In the genomic region with DNA sequence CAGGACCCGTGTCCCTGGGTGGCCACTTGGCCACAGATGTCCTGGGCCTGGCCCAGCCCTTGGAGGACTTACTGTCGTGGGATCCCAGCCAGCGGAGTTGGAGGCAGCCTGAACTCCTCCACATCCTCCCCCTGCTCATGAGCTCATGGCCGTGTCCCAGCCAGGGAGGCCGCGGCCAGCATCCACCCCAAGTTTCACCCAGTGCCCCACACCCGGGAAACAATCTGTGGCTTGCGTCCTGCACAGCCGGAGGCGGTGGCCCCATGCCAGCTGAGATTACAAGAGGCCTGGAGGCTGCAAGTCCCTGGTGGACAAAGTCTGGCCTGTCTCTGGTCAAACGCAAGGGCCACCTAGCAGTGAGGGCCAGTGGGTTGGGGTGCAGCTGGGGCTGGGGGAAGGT, we compare ENCODE assay signal across 21 cellular contexts. TPM values are rescaled to one million over a fixed set of nuclear protein-coding genes. Genes with fewer than 3 reads are reported as not detected.
DNase-seq lines count a peak whose midpoint lies in the region; ATAC-seq, FAIRE-seq and TF ChIP-seq lines count a peak whose summit lies in the region.
"Had no signal": no experiment of that assay in that cellular context is flagged by ENCODE, and none has a peak within 500 bp of the region (broad histone marks: within the 10 kb centered on the region; RNA-seq: fewer than 3 reads in every experiment).

No MANE protein-coding gene starts in this region.

- no peak overlapping the region for H3K4me3 ChIP-seq in right atrium auricular region
- H3K4me3 ChIP-seq in HepG2 (replicated peaks in 1 of 3; ENCODE audit: insufficient read depth in 1 of 3, low read depth in 2 of 3, low read length in 3 of 3), result no peak overlapping the region; a peak in 1 of 6 replicates
- no peak overlapping the region for H3K4me3 ChIP-seq in upper lobe of right lung
- H3K4me3 ChIP-seq: A549, SK-N-MC, uterus had no signal

- in situ Hi-C loops in HepG2 (cut with HindIII; ENCODE audit: extremely low pct_ligation_motif_present, low pct_unique_long_range_greater_than_20kb), result no loop called here

- H3K9me3 ChIP-seq in right atrium auricular region (no peaks in the 10 kb centered on the region), HepG2 (ENCODE audit: low read length) (no peaks in the 10 kb centered on the region), upper lobe of right lung (no peaks in the 10 kb centered on the region)
- H3K9me3 ChIP-seq: A549, neutrophil, uterus had no signal

- H4K20me1 ChIP-seq in HepG2 (ENCODE audit: insufficient read depth, low read length), result 0 out of 2 replicates have a peak, but pooled peaks cover 3% of the 10 kb centered on the region

- H3K4me1 ChIP-seq in right atrium auricular region (peaks cover 0 to 17% of the 10 kb centered on the region in 2 donors), HepG2 (ENCODE audit: insufficient read depth, low read length) (peaks cover 61% of the 10 kb centered on the region), upper lobe of right lung (peaks cover 7% of the 10 kb centered on the region)
- H3K4me1 ChIP-seq: A549, uterus had no signal

- no peak overlapping the region for H3K9ac ChIP-seq in HepG2 (ENCODE audit: insufficient read depth, low read depth, low read length)

- no TSS peak for BruUV-seq in HepG2 (replicated peaks; lab: Mats Ljungman, UMichigan)

- no peak for TF ChIP-seq RAD21 in HepG2 (CRISPR knock-in tag; IDR thresholded peaks at IDR 0.05)

- TF ChIP-seq CTCF in right atrium auricular region (IDR thresholded peaks at IDR 0.05), result no peak
- no peak for TF ChIP-seq CTCF in HepG2 (CRISPR knock-in tag; IDR thresholded peaks at IDR 0.05)
- TF ChIP-seq CTCF in upper lobe of right lung (IDR thresholded peaks at IDR 0.05), result no peak

- no peak overlapping the region for H3K4me2 ChIP-seq in HepG2 (ENCODE audit: low read depth, low read length)
- H3K4me2 ChIP-seq: A549 had no signal

- WGBS in HepG2 (ENCODE audit: low lambda C conversion rate), result 17% methylated on average over 1 of the region's 11 CpGs

- POLR2A ChIA-PET in HepG2 (lab: Yijun Ruan, JAX), result interaction anchor here (2.2 kb wide), 1 partner anchor 10 kb away, joined by 5 read pairs; no protein-coding TSS in a partner anchor

- CTCF ChIA-PET in HepG2 (lab: Yijun Ruan, JAX; ENCODE audit: low intra/inter-chr PET ratio, low total read pairs), result no interaction called here

- FAIRE-seq in HepG2 (lab: Jason Lieb, UNC), result no peak
- FAIRE-seq: A549, H54 had no signal

- intact Hi-C loops in Right ventricle myocardium inferior (cut with DNase I), result no loop called here
- intact Hi-C loops in HepG2 (cut with micrococcal nuclease; ENCODE audit: unreplicated experiment), result no loop called here
- intact Hi-C loops in upper lobe of right lung (cut with DNase I), result no loop called here

- DNase-seq in Right ventricle myocardium inferior (ENCODE audit: missing footprints) (peak; percentile 84), right atrium auricular region (ENCODE audit: low spot score) (no peak), fibroblast of gingiva (ENCODE audit: low read depth) (peak; percentile 18), HepG2 (ENCODE audit: low spot score) (no peak), upper lobe of right lung (peak; percentile 81), NCI-H187 (lab: John Stamatoyannopoulos, UW) (no peak), NCI-H1436 (lab: John Stamatoyannopoulos, UW) (no peak)
- DNase-seq: activated CD4-positive, alpha-beta T cell treated with anti-CD3 and anti-CD28 coated beads for 1 hour; activated gamma-delta T cell treated with Interleukin-2 at 50 U/mL for 16 hours; CD4-positive, alpha-beta memory T cell; NCI-H1694 treated with DMSO at 0.1 percent for 48 hours; stimulated activated CD4-positive, alpha-beta T cell treated with anti-CD3 and anti-CD28 coated beads, Interleukin-1b, Interleukin-23, amount 100 ng/mL, for 48 hours; stimulated activated naive CD8-positive, alpha-beta T cell treated with anti-CD3 and anti-CD28 coated beads, Interleukin-15, amount 100 ng/mL, for 72 hours had no signal

- H3K79me2 ChIP-seq in HepG2 (ENCODE audit: insufficient read depth, low read length), result peaks cover 13% of the 10 kb centered on the region

- H3K27ac ChIP-seq in right atrium auricular region, result no peak overlapping the region
- H3K27ac ChIP-seq in HepG2 (ENCODE audit: extremely low read length, insufficient read depth, low read length), result no peak overlapping the region
- H3K27ac ChIP-seq in upper lobe of right lung, result no peak overlapping the region
- H3K27ac ChIP-seq: A549, neutrophil, SK-N-MC, uterus had no signal

- TF ChIP-seq EP300 in HepG2 (IDR thresholded peaks at IDR 0.05; ENCODE audit: low read depth in 2 of 2, low read length in 2 of 2), result no peak
- no peak for TF ChIP-seq EP300 in HepG2 (CRISPR knock-in tag; IDR thresholded peaks at IDR 0.05; ENCODE audit: borderline replicate concordance)

- no peaks in the 10 kb centered on the region for H3K27me3 ChIP-seq in right atrium auricular region
- H3K27me3 ChIP-seq in HepG2 (ENCODE audit: control insufficient read depth in 1 of 2, insufficient read depth in 2 of 2, low read length in 2 of 2), result no peaks in the 10 kb centered on the region
- peaks cover 8% of the 10 kb centered on the region for H3K27me3 ChIP-seq in upper lobe of right lung
- H3K27me3 ChIP-seq: uterus had no signal

- ATAC-seq in Right ventricle myocardium inferior, result peak; percentile 73
- ATAC-seq in HepG2, result no peak
- ATAC-seq in upper lobe of right lung, result peak; percentile 18
- no peak for ATAC-seq in GM21360 (IDR thresholded peaks at IDR 0.05; ENCODE audit: unreplicated experiment)
- ATAC-seq: A549; stimulated activated naive CD8-positive, alpha-beta T cell treated with anti-CD3 and anti-CD28 coated beads, Interleukin-15, amount 100 ng/mL, for 72 hours had no signal

- H3K36me3 ChIP-seq in right atrium auricular region (no peaks in the 10 kb centered on the region), HepG2 (replicated peaks in 1 of 2; ENCODE audit: control insufficient read depth in 1 of 2, insufficient read depth in 2 of 2, low read length in 2 of 2) (no peaks in the 10 kb centered on the region), upper lobe of right lung (no peaks in the 10 kb centered on the region)
- H3K36me3 ChIP-seq: neutrophil, uterus had no signal

- no peak overlapping the region for H2AFZ ChIP-seq in HepG2 (ENCODE audit: low read length)

- no peak for TF ChIP-seq POLR2A in HepG2 (IDR thresholded peaks at IDR 0.05; ENCODE audit: insufficient read depth in 1 of 2, low read depth in 2 of 2, low read length in 2 of 2)

RNA-seq across cellular contexts. Expression of gene TMEM52, which starts 27.5 kb away (rescaled TPM):
- total RNA-seq in Right ventricle myocardium inferior (1.2 TPM), right atrium auricular region (1 to 10 TPM in 1 of 2 donors, under 1 TPM in 1; 0.51 to 1.8 TPM), HepG2 (2016; rRNA removed; fragmentation: Illumina TruSeq; extraction: Trizol) (12.9 and 18.7 TPM in 2 replicates), upper lobe of right lung (1.5 TPM)
- total RNA-seq in HepG2 (2016; cell fraction: cytosol; rRNA removed; fragmentation: Illumina TruSeq; extraction: Trizol; ENCODE audit: low read depth), result 49.1 and 56.2 TPM in 2 replicates
- total RNA-seq in HepG2 (2016; cell fraction: insoluble cytoplasmic fraction; rRNA removed; fragmentation: Illumina TruSeq; extraction: Trizol), result 9.2 and 18.5 TPM in 2 replicates
- total RNA-seq in HepG2 (2016; cell fraction: membrane; rRNA removed; fragmentation: Illumina TruSeq; extraction: Trizol), result 52.4 and 62.3 TPM in 2 replicates
- 7.7 and 11.9 TPM in 2 replicates for total RNA-seq in HepG2 (2016; cell fraction: nucleus; rRNA removed; fragmentation: Illumina TruSeq; extraction: Trizol)
- polyA plus RNA-seq in HepG2 (2011; rRNA removed), result 13.2 and 15.3 TPM in 2 replicates
- polyA plus RNA-seq in HepG2 (2011; cell fraction: cytosol; rRNA removed), result 12.8 and 25.5 TPM in 2 replicates
- 29.4 and 36.3 TPM in 2 replicates for polyA plus RNA-seq in HepG2 (2011; cell fraction: nucleus; rRNA removed)
- polyA plus RNA-seq in HepG2 (2012), result 6.6 and 7.8 TPM in 2 replicates
- polyA plus RNA-seq in HepG2 (2016; cell fraction: cytosol; fragmentation: Illumina TruSeq; extraction: Trizol; ENCODE audit: low read depth), result 77.9 and 88.5 TPM in 2 replicates
- 13.6 and 17.5 TPM in 2 replicates for polyA plus RNA-seq in HepG2 (2016; cell fraction: insoluble cytoplasmic fraction; fragmentation: Illumina TruSeq; extraction: Trizol; ENCODE audit: low read depth)
- 69.4 and 73.4 TPM in 2 replicates for polyA plus RNA-seq in HepG2 (2016; cell fraction: membrane; fragmentation: Illumina TruSeq; extraction: Trizol; ENCODE audit: low read depth)
- 21.1 and 21.2 TPM in 2 replicates for polyA plus RNA-seq in HepG2 (2016; cell fraction: nucleus; fragmentation: Illumina TruSeq; extraction: Trizol; ENCODE audit: insufficient read depth, low read depth)
- polyA minus RNA-seq in HepG2 (2011; rRNA and poly(A)+ RNA removed; ENCODE audit: low replicate concordance), result 1.1 and 27.0 TPM in 2 replicates
- polyA minus RNA-seq in HepG2 (2011; cell fraction: cytosol; rRNA and poly(A)+ RNA removed), result 7.6 and 7.8 TPM in 2 replicates
- polyA minus RNA-seq in HepG2 (2011; cell fraction: nucleus; rRNA and poly(A)+ RNA removed), result 2.3 and 2.6 TPM in 2 replicates
- polyA plus RNA-seq: CD4-positive, alpha-beta memory T cell had no signal

RNA-seq across cellular contexts. Expression of gene CALML6, which starts 31.5 kb away (rescaled TPM):
- total RNA-seq in Right ventricle myocardium inferior (not detected), right atrium auricular region (not detected), HepG2 (2016; rRNA removed; fragmentation: Illumina TruSeq; extraction: Trizol) (0.11 TPM in 1 of 2 replicates, not detected in the other), upper lobe of right lung (0.90 TPM)
- total RNA-seq in HepG2 (2016; cell fraction: cytosol; rRNA removed; fragmentation: Illumina TruSeq; extraction: Trizol; ENCODE audit: low read depth), result not detected in 2 replicates
- 0.13 TPM in 1 of 2 replicates, not detected in the other for total RNA-seq in HepG2 (2016; cell fraction: insoluble cytoplasmic fraction; rRNA removed; fragmentation: Illumina TruSeq; extraction: Trizol)
- total RNA-seq in HepG2 (2016; cell fraction: membrane; rRNA removed; fragmentation: Illumina TruSeq; extraction: Trizol), result not detected in 2 replicates
- total RNA-seq in HepG2 (2016; cell fraction: nucleus; rRNA removed; fragmentation: Illumina TruSeq; extraction: Trizol), result not detected in 2 replicates
- 0.12 TPM in 1 of 2 replicates, not detected in the other for polyA plus RNA-seq in HepG2 (2011; rRNA removed)
- polyA plus RNA-seq in HepG2 (2011; cell fraction: cytosol; rRNA removed), result not detected in 2 replicates
- polyA plus RNA-seq in HepG2 (2011; cell fraction: nucleus; rRNA removed), result 0.80 and 1.5 TPM in 2 replicates
- polyA plus RNA-seq in HepG2 (2012), result not detected in 2 replicates
- polyA plus RNA-seq in HepG2 (2016; cell fraction: cytosol; fragmentation: Illumina TruSeq; extraction: Trizol; ENCODE audit: low read depth), result not detected in 2 replicates
- not detected in 2 replicates for polyA plus RNA-seq in HepG2 (2016; cell fraction: insoluble cytoplasmic fraction; fragmentation: Illumina TruSeq; extraction: Trizol; ENCODE audit: low read depth)
- polyA plus RNA-seq in HepG2 (2016; cell fraction: membrane; fragmentation: Illumina TruSeq; extraction: Trizol; ENCODE audit: low read depth), result not detected in 2 replicates
- polyA plus RNA-seq in HepG2 (2016; cell fraction: nucleus; fragmentation: Illumina TruSeq; extraction: Trizol; ENCODE audit: insufficient read depth, low read depth), result 0.38 and 0.87 TPM in 2 replicates
- polyA minus RNA-seq in HepG2 (2011; rRNA and poly(A)+ RNA removed; ENCODE audit: low replicate concordance), result not detected in 2 replicates
- not detected in 2 replicates for polyA minus RNA-seq in HepG2 (2011; cell fraction: cytosol; rRNA and poly(A)+ RNA removed)
- polyA minus RNA-seq in HepG2 (2011; cell fraction: nucleus; rRNA and poly(A)+ RNA removed), result 0.64 TPM in 1 of 2 replicates, not detected in the other
- total RNA-seq: HT-29, mononuclear cell had no signal
- polyA plus RNA-seq: CD4-positive, alpha-beta memory T cell had no signal

RNA-seq across cellular contexts. Expression of gene GNB1, which starts 55.7 kb away (rescaled TPM):
- total RNA-seq in Right ventricle myocardium inferior, result 182 TPM
- 10 to 100 TPM; 69.9 to 91.6 TPM for total RNA-seq in right atrium auricular region
- total RNA-seq in HepG2 (2016; rRNA removed; fragmentation: Illumina TruSeq; extraction: Trizol), result 66.2 and 76.7 TPM in 2 replicates
- total RNA-seq in HepG2 (2016; cell fraction: cytosol; rRNA removed; fragmentation: Illumina TruSeq; extraction: Trizol; ENCODE audit: low read depth), result 98.5 and 108 TPM in 2 replicates
- 68.2 and 68.8 TPM in 2 replicates for total RNA-seq in HepG2 (2016; cell fraction: insoluble cytoplasmic fraction; rRNA removed; fragmentation: Illumina TruSeq; extraction: Trizol)
- 163 and 168 TPM in 2 replicates for total RNA-seq in HepG2 (2016; cell fraction: membrane; rRNA removed; fragmentation: Illumina TruSeq; extraction: Trizol)
- 45.2 and 49.3 TPM in 2 replicates for total RNA-seq in HepG2 (2016; cell fraction: nucleus; rRNA removed; fragmentation: Illumina TruSeq; extraction: Trizol)
- polyA plus RNA-seq in HepG2 (2011; rRNA removed), result 327 and 345 TPM in 2 replicates
- polyA plus RNA-seq in HepG2 (2011; cell fraction: cytosol; rRNA removed), result 278 and 286 TPM in 2 replicates
- 169 and 179 TPM in 2 replicates for polyA plus RNA-seq in HepG2 (2011; cell fraction: nucleus; rRNA removed)
- polyA plus RNA-seq in HepG2 (2012), result 196 and 197 TPM in 2 replicates
- polyA plus RNA-seq in HepG2 (2016; cell fraction: cytosol; fragmentation: Illumina TruSeq; extraction: Trizol; ENCODE audit: low read depth), result 302 and 370 TPM in 2 replicates
- polyA plus RNA-seq in HepG2 (2016; cell fraction: insoluble cytoplasmic fraction; fragmentation: Illumina TruSeq; extraction: Trizol; ENCODE audit: low read depth), result 201 and 257 TPM in 2 replicates
- 387 and 445 TPM in 2 replicates for polyA plus RNA-seq in HepG2 (2016; cell fraction: membrane; fragmentation: Illumina TruSeq; extraction: Trizol; ENCODE audit: low read depth)
- 156 and 160 TPM in 2 replicates for polyA plus RNA-seq in HepG2 (2016; cell fraction: nucleus; fragmentation: Illumina TruSeq; extraction: Trizol; ENCODE audit: insufficient read depth, low read depth)
- polyA minus RNA-seq in HepG2 (2011; rRNA and poly(A)+ RNA removed; ENCODE audit: low replicate concordance), result 349 and 450 TPM in 2 replicates
- polyA minus RNA-seq in HepG2 (2011; cell fraction: cytosol; rRNA and poly(A)+ RNA removed), result 168 and 187 TPM in 2 replicates
- polyA minus RNA-seq in HepG2 (2011; cell fraction: nucleus; rRNA and poly(A)+ RNA removed), result 63.1 and 70.6 TPM in 2 replicates
- total RNA-seq in upper lobe of right lung, result 328 TPM

RNA-seq across cellular contexts. Expression of gene CFAP74, which starts 57.0 kb away (rescaled TPM):
- total RNA-seq in Right ventricle myocardium inferior (not detected), right atrium auricular region (not detected), HepG2 (2016; rRNA removed; fragmentation: Illumina TruSeq; extraction: Trizol) (0.27 TPM in 1 of 2 replicates, not detected in the other), upper lobe of right lung (0.35 TPM)
- 0.09 TPM in 1 of 2 replicates, not detected in the other for total RNA-seq in HepG2 (2016; cell fraction: cytosol; rRNA removed; fragmentation: Illumina TruSeq; extraction: Trizol; ENCODE audit: low read depth)
- total RNA-seq in HepG2 (2016; cell fraction: insoluble cytoplasmic fraction; rRNA removed; fragmentation: Illumina TruSeq; extraction: Trizol), result 0.09 and 0.10 TPM in 2 replicates
- 0.07 and 0.09 TPM in 2 replicates for total RNA-seq in HepG2 (2016; cell fraction: membrane; rRNA removed; fragmentation: Illumina TruSeq; extraction: Trizol)
- total RNA-seq in HepG2 (2016; cell fraction: nucleus; rRNA removed; fragmentation: Illumina TruSeq; extraction: Trizol), result 0.28 and 0.66 TPM in 2 replicates
- polyA plus RNA-seq in HepG2 (2011; rRNA removed), result 0.57 and 0.62 TPM in 2 replicates
- polyA plus RNA-seq in HepG2 (2011; cell fraction: cytosol; rRNA removed), result 0.13 TPM in 2 replicates
- 4.1 and 5.0 TPM in 2 replicates for polyA plus RNA-seq in HepG2 (2011; cell fraction: nucleus; rRNA removed)
- 0.67 and 2.1 TPM in 2 replicates for polyA plus RNA-seq in HepG2 (2012)
- polyA plus RNA-seq in HepG2 (2016; cell fraction: cytosol; fragmentation: Illumina TruSeq; extraction: Trizol; ENCODE audit: low read depth), result 0.05 TPM in 1 of 2 replicates, not detected in the other
- polyA plus RNA-seq in HepG2 (2016; cell fraction: insoluble cytoplasmic fraction; fragmentation: Illumina TruSeq; extraction: Trizol; ENCODE audit: low read depth), result 0.08 and 0.10 TPM in 2 replicates
- 0.11 TPM in 1 of 2 replicates, not detected in the other for polyA plus RNA-seq in HepG2 (2016; cell fraction: membrane; fragmentation: Illumina TruSeq; extraction: Trizol; ENCODE audit: low read depth)
- 0.48 and 0.64 TPM in 2 replicates for polyA plus RNA-seq in HepG2 (2016; cell fraction: nucleus; fragmentation: Illumina TruSeq; extraction: Trizol; ENCODE audit: insufficient read depth, low read depth)
- 0.56 TPM in 1 of 2 replicates, not detected in the other for polyA minus RNA-seq in HepG2 (2011; rRNA and poly(A)+ RNA removed; ENCODE audit: low replicate concordance)
- 0.20 TPM in 1 of 2 replicates, not detected in the other for polyA minus RNA-seq in HepG2 (2011; cell fraction: cytosol; rRNA and poly(A)+ RNA removed)
- 0.77 and 0.99 TPM in 2 replicates for polyA minus RNA-seq in HepG2 (2011; cell fraction: nucleus; rRNA and poly(A)+ RNA removed)
- total RNA-seq: CD4-positive, alpha-beta memory T cell; HT-29 had no signal
- polyA plus RNA-seq: CD4-positive, alpha-beta memory T cell had no signal

Comparison
In these comparisons a context has a peak if more than half of its experiments do, and no peak if none do; other contexts are left out.
1. DNase-seq: peak in Right ventricle myocardium inferior (single experiment), fibroblast of gingiva (single experiment) and upper lobe of right lung (single experiment); none in right atrium auricular region (single experiment), HepG2 (single experiment), NCI-H187 (0 of 2) and NCI-H1436 (single experiment).
2. ATAC-seq: peak in Right ventricle myocardium inferior (single experiment) and upper lobe of right lung (single experiment); none in HepG2 (single experiment) and GM21360 (single experiment).